ENCODE assay signal across 1 cellular context in the genomic region with DNA sequence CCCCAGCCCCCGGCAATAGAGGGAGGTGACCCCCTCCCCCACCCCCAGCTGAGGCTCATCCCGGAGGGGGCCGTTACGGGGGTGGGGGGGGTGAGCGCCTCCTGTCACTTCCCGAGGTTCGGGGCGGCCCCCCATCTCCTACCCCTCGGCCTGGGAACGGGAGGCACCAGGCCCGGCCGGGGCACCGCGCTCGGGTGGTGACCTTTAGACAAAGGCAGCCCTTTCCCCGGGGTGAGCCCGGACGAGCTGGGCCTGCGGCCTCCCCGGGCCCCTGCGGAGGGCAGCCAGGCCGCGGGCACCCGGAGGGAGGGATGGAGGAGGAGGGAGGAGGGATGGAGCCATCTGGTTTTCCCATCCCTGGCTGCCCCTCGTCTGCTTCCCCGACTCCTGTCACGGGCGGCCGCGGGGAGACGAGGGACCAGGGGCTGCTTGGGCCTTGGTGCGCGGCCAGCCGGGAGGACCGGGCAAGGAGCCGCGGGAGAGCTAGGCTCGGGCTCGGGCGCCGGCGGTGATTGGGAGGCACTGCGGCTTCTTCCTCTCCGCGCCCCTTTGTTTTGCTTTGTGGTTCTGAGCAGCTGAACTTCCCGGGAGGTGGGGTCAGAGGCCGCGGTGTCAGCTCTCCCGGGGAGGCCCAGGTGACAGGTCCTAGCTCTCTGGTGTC.
TF ChIP-seq lines count a peak whose summit lies in the region.

No MANE protein-coding gene starts in this region.

TF ChIP-seq in IMR-90, 13 proteins besides CTCF, POLR2A, EP300 and RAD21:
- no peak for TF ChIP-seq FOS (IDR thresholded peaks at IDR 0.05; ENCODE audit: low read depth, low read length)
- TF ChIP-seq MAZ (IDR thresholded peaks at IDR 0.05; ENCODE audit: borderline replicate concordance, low read depth, low read length): no peak
- TF ChIP-seq SMC3 (IDR thresholded peaks at IDR 0.05; ENCODE audit: low read depth, low read length): no peak
- TF ChIP-seq RFX5 (IDR thresholded peaks at IDR 0.05; ENCODE audit: low read depth, low read length): no peak
- no peak for TF ChIP-seq MXI1 (IDR thresholded peaks at IDR 0.05; ENCODE audit: borderline replicate concordance, low read depth, low read length)
- TF ChIP-seq, protein P1, sequence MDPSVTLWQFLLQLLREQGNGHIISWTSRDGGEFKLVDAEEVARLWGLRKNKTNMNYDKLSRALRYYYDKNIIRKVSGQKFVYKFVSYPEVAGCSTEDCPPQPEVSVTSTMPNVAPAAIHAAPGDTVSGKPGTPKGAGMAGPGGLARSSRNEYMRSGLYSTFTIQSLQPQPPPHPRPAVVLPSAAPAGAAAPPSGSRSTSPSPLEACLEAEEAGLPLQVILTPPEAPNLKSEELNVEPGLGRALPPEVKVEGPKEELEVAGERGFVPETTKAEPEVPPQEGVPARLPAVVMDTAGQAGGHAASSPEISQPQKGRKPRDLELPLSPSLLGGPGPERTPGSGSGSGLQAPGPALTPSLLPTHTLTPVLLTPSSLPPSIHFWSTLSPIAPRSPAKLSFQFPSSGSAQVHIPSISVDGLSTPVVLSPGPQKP (IDR thresholded peaks at IDR 0.05; ENCODE audit: borderline replicate concordance, low read depth, low read length): no peak
- TF ChIP-seq RCOR1 (IDR thresholded peaks at IDR 0.05; ENCODE audit: insufficient replicate concordance, low read length): no peak
- no peak for TF ChIP-seq MAFK (IDR thresholded peaks at IDR 0.05; ENCODE audit: low read depth, low read length)
- TF ChIP-seq, protein P2, sequence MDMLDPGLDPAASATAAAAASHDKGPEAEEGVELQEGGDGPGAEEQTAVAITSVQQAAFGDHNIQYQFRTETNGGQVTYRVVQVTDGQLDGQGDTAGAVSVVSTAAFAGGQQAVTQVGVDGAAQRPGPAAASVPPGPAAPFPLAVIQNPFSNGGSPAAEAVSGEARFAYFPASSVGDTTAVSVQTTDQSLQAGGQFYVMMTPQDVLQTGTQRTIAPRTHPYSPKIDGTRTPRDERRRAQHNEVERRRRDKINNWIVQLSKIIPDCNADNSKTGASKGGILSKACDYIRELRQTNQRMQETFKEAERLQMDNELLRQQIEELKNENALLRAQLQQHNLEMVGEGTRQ (IDR thresholded peaks at IDR 0.05; ENCODE audit: low read depth, low read length): no peak
- no peak for TF ChIP-seq BHLHE40 (IDR thresholded peaks at IDR 0.05; ENCODE audit: low read depth, low read length)
- TF ChIP-seq CEBPB (IDR thresholded peaks at IDR 0.05; ENCODE audit: low read depth, low read length): no peak
- no peak for TF ChIP-seq CHD1 (IDR thresholded peaks at IDR 0.05; ENCODE audit: low read depth, low read length)
- TF ChIP-seq NFE2L2 (IDR thresholded peaks at IDR 0.05; ENCODE audit: low read depth, low read length): no peak
